1 cellular context compared by ENCODE assay signal in the genomic region with DNA sequence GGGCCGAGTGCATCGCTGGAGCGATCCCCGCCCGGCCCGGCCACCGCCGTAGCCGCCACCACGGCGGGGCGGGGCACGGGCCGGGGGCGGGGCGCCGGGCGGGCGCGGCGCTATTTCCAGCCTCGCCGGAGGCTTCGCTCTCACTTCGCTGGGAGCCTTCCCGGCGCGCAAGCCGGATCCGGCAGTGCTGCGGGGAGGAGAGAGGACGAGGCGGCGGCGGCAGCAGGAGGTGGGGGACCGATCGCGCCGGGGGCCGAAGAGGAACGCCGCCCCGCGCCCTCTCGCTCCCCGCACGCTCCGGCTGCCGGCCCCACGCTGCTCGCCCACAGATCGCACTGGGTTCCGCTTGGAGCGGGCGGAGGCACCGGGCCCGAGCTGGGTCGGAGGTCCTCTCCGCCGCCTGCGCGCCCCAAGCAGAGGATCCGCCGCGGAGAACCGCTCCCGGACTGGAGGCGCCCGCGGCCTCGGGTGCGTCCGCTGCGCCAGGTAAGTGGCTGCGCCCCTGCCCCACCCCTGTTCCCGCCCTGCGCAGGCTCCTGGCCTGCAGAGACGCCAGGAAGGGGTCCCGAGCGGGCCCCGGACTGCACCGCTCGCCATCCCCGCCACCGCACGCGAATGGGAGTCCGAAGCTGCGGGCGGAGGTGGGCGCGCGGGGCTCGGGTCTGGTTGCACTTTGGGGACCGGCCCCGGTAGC.
TF ChIP-seq lines count a peak whose summit lies in the region.

A gene with protein sequence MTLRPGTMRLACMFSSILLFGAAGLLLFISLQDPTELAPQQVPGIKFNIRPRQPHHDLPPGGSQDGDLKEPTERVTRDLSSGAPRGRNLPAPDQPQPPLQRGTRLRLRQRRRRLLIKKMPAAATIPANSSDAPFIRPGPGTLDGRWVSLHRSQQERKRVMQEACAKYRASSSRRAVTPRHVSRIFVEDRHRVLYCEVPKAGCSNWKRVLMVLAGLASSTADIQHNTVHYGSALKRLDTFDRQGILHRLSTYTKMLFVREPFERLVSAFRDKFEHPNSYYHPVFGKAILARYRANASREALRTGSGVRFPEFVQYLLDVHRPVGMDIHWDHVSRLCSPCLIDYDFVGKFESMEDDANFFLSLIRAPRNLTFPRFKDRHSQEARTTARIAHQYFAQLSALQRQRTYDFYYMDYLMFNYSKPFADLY (plus strand): TSS at position 143 of the 694 bp plus-strand sequence. CDS start 67,309 bp downstream, outside the sequence.

TF ChIP-seq in HepG2, 621 proteins besides CTCF, POLR2A, EP300 and RAD21 (continued from another document):
- TF ChIP-seq, protein P1, sequence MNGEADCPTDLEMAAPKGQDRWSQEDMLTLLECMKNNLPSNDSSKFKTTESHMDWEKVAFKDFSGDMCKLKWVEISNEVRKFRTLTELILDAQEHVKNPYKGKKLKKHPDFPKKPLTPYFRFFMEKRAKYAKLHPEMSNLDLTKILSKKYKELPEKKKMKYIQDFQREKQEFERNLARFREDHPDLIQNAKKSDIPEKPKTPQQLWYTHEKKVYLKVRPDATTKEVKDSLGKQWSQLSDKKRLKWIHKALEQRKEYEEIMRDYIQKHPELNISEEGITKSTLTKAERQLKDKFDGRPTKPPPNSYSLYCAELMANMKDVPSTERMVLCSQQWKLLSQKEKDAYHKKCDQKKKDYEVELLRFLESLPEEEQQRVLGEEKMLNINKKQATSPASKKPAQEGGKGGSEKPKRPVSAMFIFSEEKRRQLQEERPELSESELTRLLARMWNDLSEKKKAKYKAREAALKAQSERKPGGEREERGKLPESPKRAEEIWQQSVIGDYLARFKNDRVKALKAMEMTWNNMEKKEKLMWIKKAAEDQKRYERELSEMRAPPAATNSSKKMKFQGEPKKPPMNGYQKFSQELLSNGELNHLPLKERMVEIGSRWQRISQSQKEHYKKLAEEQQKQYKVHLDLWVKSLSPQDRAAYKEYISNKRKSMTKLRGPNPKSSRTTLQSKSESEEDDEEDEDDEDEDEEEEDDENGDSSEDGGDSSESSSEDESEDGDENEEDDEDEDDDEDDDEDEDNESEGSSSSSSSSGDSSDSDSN (CRISPR knock-in tag; IDR thresholded peaks at IDR 0.05) = no peak
- no peak for TF ChIP-seq MBNL3 (CRISPR knock-in tag; conservative IDR thresholded peaks at IDR 0.05)
- TF ChIP-seq MED1 (CRISPR knock-in tag; IDR thresholded peaks at IDR 0.05) = no peak
- TF ChIP-seq, protein P2, sequence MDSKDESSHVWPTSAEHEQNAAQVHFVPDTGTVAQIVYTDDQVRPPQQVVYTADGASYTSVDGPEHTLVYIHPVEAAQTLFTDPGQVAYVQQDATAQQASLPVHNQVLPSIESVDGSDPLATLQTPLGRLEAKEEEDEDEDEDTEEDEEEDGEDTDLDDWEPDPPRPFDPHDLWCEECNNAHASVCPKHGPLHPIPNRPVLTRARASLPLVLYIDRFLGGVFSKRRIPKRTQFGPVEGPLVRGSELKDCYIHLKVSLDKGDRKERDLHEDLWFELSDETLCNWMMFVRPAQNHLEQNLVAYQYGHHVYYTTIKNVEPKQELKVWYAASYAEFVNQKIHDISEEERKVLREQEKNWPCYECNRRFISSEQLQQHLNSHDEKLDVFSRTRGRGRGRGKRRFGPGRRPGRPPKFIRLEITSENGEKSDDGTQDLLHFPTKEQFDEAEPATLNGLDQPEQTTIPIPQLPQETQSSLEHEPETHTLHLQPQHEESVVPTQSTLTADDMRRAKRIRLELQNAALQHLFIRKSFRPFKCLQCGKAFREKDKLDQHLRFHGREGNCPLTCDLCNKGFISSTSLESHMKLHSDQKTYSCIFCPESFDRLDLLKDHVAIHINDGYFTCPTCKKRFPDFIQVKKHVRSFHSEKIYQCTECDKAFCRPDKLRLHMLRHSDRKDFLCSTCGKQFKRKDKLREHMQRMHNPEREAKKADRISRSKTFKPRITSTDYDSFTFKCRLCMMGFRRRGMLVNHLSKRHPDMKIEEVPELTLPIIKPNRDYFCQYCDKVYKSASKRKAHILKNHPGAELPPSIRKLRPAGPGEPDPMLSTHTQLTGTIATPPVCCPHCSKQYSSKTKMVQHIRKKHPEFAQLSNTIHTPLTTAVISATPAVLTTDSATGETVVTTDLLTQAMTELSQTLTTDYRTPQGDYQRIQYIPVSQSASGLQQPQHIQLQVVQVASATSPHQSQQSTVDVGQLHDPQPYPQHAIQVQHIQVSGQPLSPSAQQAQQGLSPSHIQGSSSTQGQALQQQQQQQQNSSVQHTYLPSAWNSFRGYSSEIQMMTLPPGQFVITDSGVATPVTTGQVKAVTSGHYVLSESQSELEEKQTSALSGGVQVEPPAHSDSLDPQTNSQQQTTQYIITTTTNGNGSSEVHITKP (CRISPR knock-in tag; IDR thresholded peaks at IDR 0.05; ENCODE audit: low read depth) = no peak
- TF ChIP-seq, protein P3, sequence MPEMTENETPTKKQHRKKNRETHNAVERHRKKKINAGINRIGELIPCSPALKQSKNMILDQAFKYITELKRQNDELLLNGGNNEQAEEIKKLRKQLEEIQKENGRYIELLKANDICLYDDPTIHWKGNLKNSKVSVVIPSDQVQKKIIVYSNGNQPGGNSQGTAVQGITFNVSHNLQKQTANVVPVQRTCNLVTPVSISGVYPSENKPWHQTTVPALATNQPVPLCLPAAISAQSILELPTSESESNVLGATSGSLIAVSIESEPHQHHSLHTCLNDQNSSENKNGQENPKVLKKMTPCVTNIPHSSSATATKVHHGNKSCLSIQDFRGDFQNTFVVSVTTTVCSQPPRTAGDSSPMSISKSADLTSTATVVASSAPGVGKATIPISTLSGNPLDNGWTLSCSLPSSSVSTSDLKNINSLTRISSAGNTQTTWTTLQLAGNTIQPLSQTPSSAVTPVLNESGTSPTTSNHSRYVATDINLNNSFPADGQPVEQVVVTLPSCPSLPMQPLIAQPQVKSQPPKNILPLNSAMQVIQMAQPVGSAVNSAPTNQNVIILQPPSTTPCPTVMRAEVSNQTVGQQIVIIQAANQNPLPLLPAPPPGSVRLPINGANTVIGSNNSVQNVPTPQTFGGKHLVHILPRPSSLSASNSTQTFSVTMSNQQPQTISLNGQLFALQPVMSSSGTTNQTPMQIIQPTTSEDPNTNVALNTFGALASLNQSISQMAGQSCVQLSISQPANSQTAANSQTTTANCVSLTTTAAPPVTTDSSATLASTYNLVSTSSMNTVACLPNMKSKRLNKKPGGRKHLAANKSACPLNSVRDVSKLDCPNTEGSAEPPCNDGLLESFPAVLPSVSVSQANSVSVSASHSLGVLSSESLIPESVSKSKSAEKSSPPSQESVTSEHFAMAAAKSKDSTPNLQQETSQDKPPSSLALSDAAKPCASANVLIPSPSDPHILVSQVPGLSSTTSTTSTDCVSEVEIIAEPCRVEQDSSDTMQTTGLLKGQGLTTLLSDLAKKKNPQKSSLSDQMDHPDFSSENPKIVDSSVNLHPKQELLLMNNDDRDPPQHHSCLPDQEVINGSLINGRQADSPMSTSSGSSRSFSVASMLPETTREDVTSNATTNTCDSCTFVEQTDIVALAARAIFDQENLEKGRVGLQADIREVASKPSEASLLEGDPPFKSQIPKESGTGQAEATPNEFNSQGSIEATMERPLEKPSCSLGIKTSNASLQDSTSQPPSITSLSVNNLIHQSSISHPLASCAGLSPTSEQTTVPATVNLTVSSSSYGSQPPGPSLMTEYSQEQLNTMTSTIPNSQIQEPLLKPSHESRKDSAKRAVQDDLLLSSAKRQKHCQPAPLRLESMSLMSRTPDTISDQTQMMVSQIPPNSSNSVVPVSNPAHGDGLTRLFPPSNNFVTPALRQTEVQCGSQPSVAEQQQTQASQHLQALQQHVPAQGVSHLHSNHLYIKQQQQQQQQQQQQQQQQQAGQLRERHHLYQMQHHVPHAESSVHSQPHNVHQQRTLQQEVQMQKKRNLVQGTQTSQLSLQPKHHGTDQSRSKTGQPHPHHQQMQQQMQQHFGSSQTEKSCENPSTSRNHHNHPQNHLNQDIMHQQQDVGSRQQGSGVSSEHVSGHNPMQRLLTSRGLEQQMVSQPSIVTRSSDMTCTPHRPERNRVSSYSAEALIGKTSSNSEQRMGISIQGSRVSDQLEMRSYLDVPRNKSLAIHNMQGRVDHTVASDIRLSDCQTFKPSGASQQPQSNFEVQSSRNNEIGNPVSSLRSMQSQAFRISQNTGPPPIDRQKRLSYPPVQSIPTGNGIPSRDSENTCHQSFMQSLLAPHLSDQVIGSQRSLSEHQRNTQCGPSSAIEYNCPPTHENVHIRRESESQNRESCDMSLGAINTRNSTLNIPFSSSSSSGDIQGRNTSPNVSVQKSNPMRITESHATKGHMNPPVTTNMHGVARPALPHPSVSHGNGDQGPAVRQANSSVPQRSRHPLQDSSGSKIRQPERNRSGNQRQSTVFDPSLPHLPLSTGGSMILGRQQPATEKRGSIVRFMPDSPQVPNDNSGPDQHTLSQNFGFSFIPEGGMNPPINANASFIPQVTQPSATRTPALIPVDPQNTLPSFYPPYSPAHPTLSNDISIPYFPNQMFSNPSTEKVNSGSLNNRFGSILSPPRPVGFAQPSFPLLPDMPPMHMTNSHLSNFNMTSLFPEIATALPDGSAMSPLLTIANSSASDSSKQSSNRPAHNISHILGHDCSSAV (CRISPR knock-in tag; IDR thresholded peaks at IDR 0.05; ENCODE audit: borderline replicate concordance) = no peak
- no peak for TF ChIP-seq TP53 (CRISPR knock-in tag; conservative IDR thresholded peaks at IDR 0.05)
- no peak for TF ChIP-seq BCL6 (CRISPR knock-in tag; IDR thresholded peaks at IDR 0.05)
- no peak for TF ChIP-seq ERF (CRISPR knock-in tag; IDR thresholded peaks at IDR 0.05)
- TF ChIP-seq ZFP90 (CRISPR knock-in tag; IDR thresholded peaks at IDR 0.05; ENCODE audit: borderline replicate concordance) = no peak
- TF ChIP-seq MAFG (CRISPR knock-in tag; IDR thresholded peaks at IDR 0.05) = no peak
- no peak for TF ChIP-seq ZNF780A (CRISPR knock-in tag; IDR thresholded peaks at IDR 0.05)
- no peak for TF ChIP-seq MTA3 (CRISPR knock-in tag; IDR thresholded peaks at IDR 0.05)
- TF ChIP-seq, protein P4, sequence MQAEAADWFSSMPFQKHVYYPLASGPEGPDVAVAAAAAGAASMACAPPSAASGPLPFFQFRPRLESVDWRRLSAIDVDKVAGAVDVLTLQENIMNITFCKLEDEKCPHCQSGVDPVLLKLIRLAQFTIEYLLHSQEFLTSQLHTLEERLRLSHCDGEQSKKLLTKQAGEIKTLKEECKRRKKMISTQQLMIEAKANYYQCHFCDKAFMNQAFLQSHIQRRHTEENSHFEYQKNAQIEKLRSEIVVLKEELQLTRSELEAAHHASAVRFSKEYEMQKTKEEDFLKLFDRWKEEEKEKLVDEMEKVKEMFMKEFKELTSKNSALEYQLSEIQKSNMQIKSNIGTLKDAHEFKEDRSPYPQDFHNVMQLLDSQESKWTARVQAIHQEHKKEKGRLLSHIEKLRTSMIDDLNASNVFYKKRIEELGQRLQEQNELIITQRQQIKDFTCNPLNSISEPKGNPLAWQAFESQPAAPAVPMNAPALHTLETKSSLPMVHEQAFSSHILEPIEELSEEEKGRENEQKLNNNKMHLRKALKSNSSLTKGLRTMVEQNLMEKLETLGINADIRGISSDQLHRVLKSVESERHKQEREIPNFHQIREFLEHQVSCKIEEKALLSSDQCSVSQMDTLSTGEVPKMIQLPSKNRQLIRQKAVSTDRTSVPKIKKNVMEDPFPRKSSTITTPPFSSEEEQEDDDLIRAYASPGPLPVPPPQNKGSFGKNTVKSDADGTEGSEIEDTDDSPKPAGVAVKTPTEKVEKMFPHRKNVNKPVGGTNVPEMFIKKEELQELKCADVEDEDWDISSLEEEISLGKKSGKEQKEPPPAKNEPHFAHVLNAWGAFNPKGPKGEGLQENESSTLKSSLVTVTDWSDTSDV (CRISPR knock-in tag; IDR thresholded peaks at IDR 0.05) = no peak
